8 cellular contexts compared by ENCODE assay signal in the genomic region with DNA sequence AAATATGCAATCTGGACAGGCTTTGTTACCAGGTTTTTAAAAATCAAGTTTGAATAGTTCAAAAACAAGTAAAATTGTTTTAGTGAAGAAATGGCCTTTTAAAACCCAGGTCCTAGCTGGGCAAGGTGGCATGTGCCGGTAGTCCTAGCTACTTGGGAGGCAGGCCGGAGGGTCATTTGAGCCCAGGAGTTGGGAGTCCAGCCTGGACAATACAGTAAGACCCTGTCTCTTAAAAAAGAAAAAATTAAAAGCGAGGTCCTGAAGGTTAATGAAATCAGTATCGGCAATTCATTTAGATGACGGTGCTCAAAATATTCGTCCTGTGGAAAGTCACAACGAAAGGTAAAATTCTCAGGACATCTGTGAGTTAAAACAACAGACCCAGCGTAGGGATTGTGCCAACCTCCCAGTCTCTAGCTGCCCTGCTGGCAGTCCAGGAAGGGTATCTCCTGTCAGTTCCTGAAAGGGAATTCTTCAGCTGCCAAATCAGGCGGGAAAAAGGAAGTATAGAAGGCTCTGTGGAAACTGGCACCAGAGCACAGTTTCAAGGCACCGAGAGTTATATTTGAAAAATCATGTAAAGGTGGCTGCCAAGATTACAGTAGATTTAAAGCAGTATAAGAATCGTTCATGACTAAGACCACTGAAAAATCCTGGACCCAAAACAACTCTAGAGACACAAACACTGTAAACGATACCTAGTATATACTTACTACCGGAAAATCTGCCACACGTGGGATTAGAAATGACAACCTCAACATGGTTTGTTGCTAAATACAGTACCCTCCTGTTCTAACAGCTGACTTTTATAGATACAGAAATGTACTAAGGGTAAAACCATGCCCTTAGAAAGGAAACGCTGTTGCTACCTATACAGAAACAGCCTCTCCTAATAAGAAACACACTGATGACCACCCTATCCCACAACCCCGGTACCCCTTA. TPM values are rescaled to one million over a fixed set of nuclear protein-coding genes. Genes with fewer than 3 reads are reported as not detected.
DNase-seq lines count a peak whose midpoint lies in the region; ATAC-seq, FAIRE-seq and TF ChIP-seq lines count a peak whose summit lies in the region.

No MANE protein-coding gene starts in this region.

- no peaks in the 10 kb centered on the region for H3K9me3 ChIP-seq in Loucy (ENCODE audit: insufficient read depth, low read depth, low read length)
- no peaks in the 10 kb centered on the region for H3K9me3 ChIP-seq in body of pancreas
- no peaks in the 10 kb centered on the region for H3K9me3 ChIP-seq in HepG2 (ENCODE audit: low read length)
- H3K9me3 ChIP-seq in tibial nerve = no peaks in the 10 kb centered on the region

- H4K20me1 ChIP-seq in Loucy (ENCODE audit: insufficient read depth, low read length, poor library complexity, severe bottlenecking) (no peaks in the 10 kb centered on the region), HepG2 (ENCODE audit: insufficient read depth, low read length) (no peaks in the 10 kb centered on the region)

- TF ChIP-seq POLR2A in body of pancreas (IDR thresholded peaks at IDR 0.05) = no peak
- no peak for TF ChIP-seq POLR2A in HepG2 (IDR thresholded peaks at IDR 0.05; ENCODE audit: insufficient read depth in 1 of 2, low read depth in 2 of 2, low read length in 2 of 2)
- no peak for TF ChIP-seq POLR2A in tibial nerve (IDR thresholded peaks at IDR 0.05)

- peak overlapping the region; percentile 85 for H3K4me2 ChIP-seq in Loucy (ENCODE audit: low read depth, low read length, poor library complexity, severe bottlenecking)
- H3K4me2 ChIP-seq in HepG2 (ENCODE audit: low read depth, low read length) = peak overlapping the region; percentile 98

- TF ChIP-seq RAD21 in HepG2 (CRISPR knock-in tag; IDR thresholded peaks at IDR 0.05) = no peak

- intact Hi-C loops in body of pancreas (cut with DNase I) = no loop called here
- intact Hi-C loops in HepG2 (cut with micrococcal nuclease; ENCODE audit: unreplicated experiment) = no loop called here

- H3K36me3 ChIP-seq in Loucy (ENCODE audit: insufficient read depth, low read length) (no peaks in the 10 kb centered on the region), body of pancreas (replicated peaks in 1 of 2; ENCODE audit: insufficient read depth in 1 of 2, low read depth in 2 of 2) (no peaks in the 10 kb centered on the region), HepG2 (replicated peaks in 1 of 2; ENCODE audit: control insufficient read depth in 1 of 2, insufficient read depth in 2 of 2, low read length in 2 of 2) (no peaks in the 10 kb centered on the region), tibial nerve (no peaks in the 10 kb centered on the region)

- CTCF ChIA-PET in HepG2 (lab: Yijun Ruan, JAX; ENCODE audit: low intra/inter-chr PET ratio, low total read pairs) = no interaction called here

- in situ Hi-C loops in HepG2 (cut with HindIII; ENCODE audit: extremely low pct_ligation_motif_present, low pct_unique_long_range_greater_than_20kb) = no loop called here

- TSS peak; percentile 71 for BruUV-seq in HepG2 (replicated peaks; lab: Mats Ljungman, UMichigan)

- no peak for FAIRE-seq in HepG2 (lab: Jason Lieb, UNC)

- TF ChIP-seq EP300 in HepG2 (IDR thresholded peaks at IDR 0.05; ENCODE audit: low read depth in 2 of 2, low read length in 2 of 2) = no peak
- no peak for TF ChIP-seq EP300 in HepG2 (CRISPR knock-in tag; IDR thresholded peaks at IDR 0.05; ENCODE audit: borderline replicate concordance)
- TF ChIP-seq EP300 in tibial nerve (IDR thresholded peaks at IDR 0.05) = no peak

- WGBS in body of pancreas, 2 donors = 27 to 29% methylated on average over 16 of the region's 16 CpGs
- WGBS in HepG2 (ENCODE audit: low lambda C conversion rate) = 52% methylated on average over 15 of the region's 16 CpGs
- 31 to 35% methylated on average over 16 of the region's 16 CpGs for WGBS in tibial nerve, 2 donors

- H3K79me2 ChIP-seq in Loucy (ENCODE audit: insufficient read depth, low read length) (peaks cover 12% of the 10 kb centered on the region; the same call in 1 of the 2 replicates), HepG2 (ENCODE audit: insufficient read depth, low read length) (no peaks in the 10 kb centered on the region)

- peak overlapping the region; percentile 72 for H3K9ac ChIP-seq in Loucy (ENCODE audit: low read depth, low read length, poor library complexity, severe bottlenecking)
- peak overlapping the region; percentile 60 for H3K9ac ChIP-seq in HepG2 (ENCODE audit: insufficient read depth, low read depth, low read length)

- H3K27ac ChIP-seq in body of pancreas = peak overlapping the region; percentile 3 to 83 (median 78)
- no peak overlapping the region for H3K27ac ChIP-seq in HepG2 (ENCODE audit: extremely low read length, insufficient read depth, low read length)
- peak overlapping the region in 3 of 4 donors; percentile 68 to 83 (median 78) for H3K27ac ChIP-seq in tibial nerve

- no peaks in the 10 kb centered on the region for H3K27me3 ChIP-seq in Loucy (ENCODE audit: insufficient read depth, low read length, poor library complexity, severe bottlenecking)
- H3K27me3 ChIP-seq in body of pancreas = no peaks in the 10 kb centered on the region
- peaks cover 0 to 35% of the 10 kb centered on the region in 2 experiments; a peak in 4 of 5 replicates for H3K27me3 ChIP-seq in HepG2 (ENCODE audit: control insufficient read depth in 1 of 2, insufficient read depth in 2 of 2, low read length in 2 of 2)
- no peaks in the 10 kb centered on the region for H3K27me3 ChIP-seq in tibial nerve

- TF ChIP-seq CTCF in Loucy (conservative IDR thresholded peaks at IDR 0.05; ENCODE audit: low read length) (no peak), body of pancreas (IDR thresholded peaks at IDR 0.05) (no peak), HepG2 (CRISPR knock-in tag; IDR thresholded peaks at IDR 0.05) (no peak), tibial nerve (IDR thresholded peaks at IDR 0.05) (no peak)

- H3F3A ChIP-seq in Loucy (ENCODE audit: low read depth) = no peaks in the 10 kb centered on the region

- H3K4me1 ChIP-seq in Loucy (ENCODE audit: insufficient read depth, low read length, poor library complexity, severe bottlenecking) (peaks cover 24% of the 10 kb centered on the region), body of pancreas (peaks cover 27% of the 10 kb centered on the region), HepG2 (ENCODE audit: insufficient read depth, low read length) (peaks cover 35% of the 10 kb centered on the region), tibial nerve (peaks cover 0 to 28% (median 13%) of the 10 kb centered on the region in 4 donors)

- no peak for ATAC-seq in body of pancreas
- no peak; the same call in 2 of the 3 replicates for ATAC-seq in HepG2
- ATAC-seq in GM18517 (IDR thresholded peaks at IDR 0.05; ENCODE audit: unreplicated experiment) = no peak

- DNase-seq in NCI-H2171 treated with DMSO at 0.1 percent for 48 hours (lab: John Stamatoyannopoulos, UW) = peak; percentile 55
- DNase-seq in NCI-H2171 (lab: John Stamatoyannopoulos, UW) = no peak
- peak; percentile 16 to 37 (median 24) for DNase-seq in body of pancreas
- no peak for DNase-seq in HepG2 (ENCODE audit: low spot score)
- DNase-seq in tibial nerve (ENCODE audit: low spot score in 2 of 2) = no peak
- DNase-seq in NK-92 treated with Interleukin-12 subunit alpha and Interleukin-12 subunit beta, amount 100 ng/mL, for 24 hours (lab: John Stamatoyannopoulos, UW) = no peak

- POLR2A ChIA-PET in HepG2 (lab: Yijun Ruan, JAX) = interaction anchor here (1.6 kb wide), 1 partner anchor 148 kb away, joined by 4 read pairs; no protein-coding TSS in a partner anchor

- H3K9me2 ChIP-seq in Loucy (replicated peaks; ENCODE audit: low read depth, low read length) = no peaks in the 10 kb centered on the region

- H3K4me3 ChIP-seq in Loucy (ENCODE audit: low read length, poor library complexity, severe bottlenecking) (peak overlapping the region; percentile 84), body of pancreas (peak overlapping the region in 1 of 2 donors; percentile 72), HepG2 (replicated peaks in 1 of 3; ENCODE audit: insufficient read depth in 1 of 3, low read depth in 2 of 3, low read length in 3 of 3) (peak overlapping the region; percentile 54 to 78 (median 75)), tibial nerve (peak overlapping the region; percentile 44 to 83 (median 72))

- H2AFZ ChIP-seq in Loucy (ENCODE audit: low read length) = peak overlapping the region; percentile 96
- peak overlapping the region; percentile 64 for H2AFZ ChIP-seq in HepG2 (ENCODE audit: low read length)

TF ChIP-seq in HepG2, 621 proteins besides CTCF, POLR2A, EP300 and RAD21 (continues in another document):
- TF ChIP-seq KAT2B (IDR thresholded peaks at IDR 0.05; ENCODE audit: borderline replicate concordance, low read depth, low read length) = no peak

RNA-seq across cellular contexts. Expression of a gene that starts 1.2 kb away (rescaled TPM):
- total RNA-seq in body of pancreas = 1 to 10 TPM; 3.6 to 5.3 TPM
- total RNA-seq in HepG2 (2016; rRNA removed; fragmentation: Illumina TruSeq; extraction: Trizol) = 2.9 and 4.7 TPM in 2 replicates
- 1.5 TPM in 2 replicates for total RNA-seq in HepG2 (2016; cell fraction: cytosol; rRNA removed; fragmentation: Illumina TruSeq; extraction: Trizol; ENCODE audit: low read depth)
- 2.7 and 4.3 TPM in 2 replicates for total RNA-seq in HepG2 (2016; cell fraction: insoluble cytoplasmic fraction; rRNA removed; fragmentation: Illumina TruSeq; extraction: Trizol)
- 4.7 and 8.1 TPM in 2 replicates for total RNA-seq in HepG2 (2016; cell fraction: membrane; rRNA removed; fragmentation: Illumina TruSeq; extraction: Trizol)
- total RNA-seq in HepG2 (2016; cell fraction: nucleus; rRNA removed; fragmentation: Illumina TruSeq; extraction: Trizol) = 4.1 and 4.3 TPM in 2 replicates
- polyA plus RNA-seq in HepG2 (2011; rRNA removed) = 3.3 and 3.9 TPM in 2 replicates
- 2.9 and 3.8 TPM in 2 replicates for polyA plus RNA-seq in HepG2 (2011; cell fraction: cytosol; rRNA removed)
- 1.3 and 1.5 TPM in 2 replicates for polyA plus RNA-seq in HepG2 (2011; cell fraction: nucleus; rRNA removed)
- 2.3 and 4.0 TPM in 2 replicates for polyA plus RNA-seq in HepG2 (2012)
- polyA plus RNA-seq in HepG2 (2016; cell fraction: cytosol; fragmentation: Illumina TruSeq; extraction: Trizol; ENCODE audit: low read depth) = 3.1 and 3.6 TPM in 2 replicates
- 8.1 and 8.8 TPM in 2 replicates for polyA plus RNA-seq in HepG2 (2016; cell fraction: insoluble cytoplasmic fraction; fragmentation: Illumina TruSeq; extraction: Trizol; ENCODE audit: low read depth)
- polyA plus RNA-seq in HepG2 (2016; cell fraction: membrane; fragmentation: Illumina TruSeq; extraction: Trizol; ENCODE audit: low read depth) = 8.3 and 8.5 TPM in 2 replicates
- polyA plus RNA-seq in HepG2 (2016; cell fraction: nucleus; fragmentation: Illumina TruSeq; extraction: Trizol; ENCODE audit: insufficient read depth, low read depth) = 8.3 and 8.7 TPM in 2 replicates
- polyA minus RNA-seq in HepG2 (2011; rRNA and poly(A)+ RNA removed; ENCODE audit: low replicate concordance) = 4.5 and 40.6 TPM in 2 replicates
- 3.3 and 5.6 TPM in 2 replicates for polyA minus RNA-seq in HepG2 (2011; cell fraction: cytosol; rRNA and poly(A)+ RNA removed)
- 3.4 and 3.5 TPM in 2 replicates for polyA minus RNA-seq in HepG2 (2011; cell fraction: nucleus; rRNA and poly(A)+ RNA removed)
- total RNA-seq in tibial nerve = 1 to 10 TPM in 3 of 4 donors, under 1 TPM in 1; 0.63 to 2.4 (median 2.0) TPM

Comparison
In these comparisons a context has a peak if more than half of its experiments do, and no peak if none do; other contexts are left out.
1. DNase-seq: peak in NCI-H2171 treated with DMSO at 0.1 percent for 48 hours (single experiment) and body of pancreas (4 of 4); none in NCI-H2171 (single experiment), HepG2 (single experiment), tibial nerve (0 of 2) and NK-92 treated with Interleukin-12 subunit alpha and Interleukin-12 subunit beta, amount 100 ng/mL, for 24 hours (single experiment).